In the genomic region with DNA sequence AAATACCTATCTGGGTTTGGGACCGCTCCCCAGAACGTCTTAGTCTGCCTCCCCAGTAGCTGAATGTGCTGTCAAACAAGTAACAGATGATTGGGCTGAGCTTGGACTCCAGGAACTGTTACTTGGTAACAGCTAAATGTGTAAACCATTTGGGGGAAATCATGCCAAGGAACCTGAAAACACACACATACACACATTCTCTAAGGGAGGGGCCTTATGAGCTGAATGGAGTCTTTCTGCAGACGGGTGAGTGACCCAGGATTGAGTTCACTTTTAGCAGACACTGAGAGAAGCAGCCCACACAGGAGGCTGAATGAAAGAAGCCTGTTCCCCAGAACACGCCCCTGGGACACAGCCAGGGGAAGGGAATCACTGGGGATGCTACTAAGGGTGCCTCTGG, we compare ENCODE assay signal across 9 cellular contexts. TPM values are rescaled to one million over a fixed set of nuclear protein-coding genes. Genes with fewer than 3 reads are reported as not detected.
DNase-seq lines count a peak whose midpoint lies in the region; ATAC-seq, FAIRE-seq and TF ChIP-seq lines count a peak whose summit lies in the region.
"Had no signal": no experiment of that assay in that cellular context is flagged by ENCODE, and none has a peak within 500 bp of the region (broad histone marks: within the 10 kb centered on the region; RNA-seq: fewer than 3 reads in every experiment).

No MANE protein-coding gene starts in this region.

- H3K9me3 ChIP-seq in AG04450 (ENCODE audit: control insufficient read depth, insufficient read depth, low read length): no peaks in the 10 kb centered on the region; the same call in 1 of the 2 replicates
- no peaks in the 10 kb centered on the region for H3K9me3 ChIP-seq in HepG2 (ENCODE audit: low read length)
- H3K9me3 ChIP-seq in upper lobe of right lung: no peaks in the 10 kb centered on the region

- 42% methylated on average over 4 of the region's 4 CpGs for WGBS in HepG2 (ENCODE audit: low lambda C conversion rate)

- BruUV-seq in HepG2 (replicated peaks; lab: Mats Ljungman, UMichigan): no TSS peak

- TF ChIP-seq POLR2A in HepG2 (IDR thresholded peaks at IDR 0.05; ENCODE audit: insufficient read depth in 1 of 2, low read depth in 2 of 2, low read length in 2 of 2): no peak

- DNase-seq in AG04450 (ENCODE audit: low read depth, low spot score) (no peak), HFF-Myc (ENCODE audit: extremely low read depth, low read depth) (peak; percentile 36), astrocyte of the hippocampus (ENCODE audit: low read depth, low spot score) (peak; percentile 61), HepG2 (ENCODE audit: low spot score) (peak; percentile 37), upper lobe of right lung (no peak), left colon (no peak)
- no peak for DNase-seq in activated CD4-positive, CD25-positive, alpha-beta regulatory T cell treated with anti-CD3 and anti-CD28 coated beads, Interleukin-2, amount 50 U/mL, for 72 hours
- no peak for DNase-seq in stimulated activated naive CD4-positive, alpha-beta T cell (lab: John Stamatoyannopoulos, UW)

- TF ChIP-seq CTCF in AG04450 (IDR thresholded peaks at IDR 0.05; ENCODE audit: low read depth, low read length): no peak
- no peak for TF ChIP-seq CTCF in HFF-Myc (IDR thresholded peaks at IDR 0.05; ENCODE audit: low read depth, low read length, missing control alignments)
- no peak for TF ChIP-seq CTCF in HepG2 (CRISPR knock-in tag; IDR thresholded peaks at IDR 0.05)
- TF ChIP-seq CTCF in upper lobe of right lung (IDR thresholded peaks at IDR 0.05): no peak

- H3K4me1 ChIP-seq in HepG2 (ENCODE audit: insufficient read depth, low read length) (peaks cover 72% of the 10 kb centered on the region), upper lobe of right lung (peaks cover 19% of the 10 kb centered on the region)

- POLR2A ChIA-PET in AG04450 (lab: Yijun Ruan, JAX) (interaction anchor here (0.6 to 2.9 kb wide), 4 partner anchors 10 to 105 kb away, joined by 3 to 23 read pairs (median 6); a partner anchor contains a TSS), HepG2 (lab: Yijun Ruan, JAX) (interaction anchor here (1.0 to 4.3 kb wide), 9 partner anchors 8 to 228 kb away, joined by 3 to 72 read pairs (median 24); a partner anchor contains a TSS)

- TF ChIP-seq EP300 in HepG2 (IDR thresholded peaks at IDR 0.05; ENCODE audit: low read depth in 2 of 2, low read length in 2 of 2): no peak
- TF ChIP-seq EP300 in HepG2 (CRISPR knock-in tag; IDR thresholded peaks at IDR 0.05; ENCODE audit: borderline replicate concordance): no peak

- CTCF ChIA-PET in AG04450 (lab: Charles Lee) (interaction anchor here (0.7 to 1.9 kb wide), 2 partner anchors 116 to 810 kb away, joined by 3 to 5 read pairs; no protein-coding TSS in a partner anchor), HepG2 (lab: Yijun Ruan, JAX; ENCODE audit: low intra/inter-chr PET ratio, low total read pairs) (no interaction called here)

- H3K4me2 ChIP-seq in HepG2 (ENCODE audit: low read depth, low read length): peak overlapping the region; percentile 93

- H3K9ac ChIP-seq in HepG2 (ENCODE audit: insufficient read depth, low read depth, low read length): peak overlapping the region; percentile 91

- TF ChIP-seq RAD21 in HepG2 (CRISPR knock-in tag; IDR thresholded peaks at IDR 0.05): no peak

- in situ Hi-C loops in HepG2 (cut with HindIII; ENCODE audit: extremely low pct_ligation_motif_present, low pct_unique_long_range_greater_than_20kb): no loop called here

- H4K20me1 ChIP-seq in HepG2 (ENCODE audit: insufficient read depth, low read length): peaks cover 45% of the 10 kb centered on the region

- H3K4me3 ChIP-seq in AG04450 (ENCODE audit: low read depth, low read length) (peak overlapping the region; percentile 98), HFF-Myc (replicated peaks; ENCODE audit: low read depth, low read length) (peak overlapping the region; percentile 74), HepG2 (replicated peaks in 1 of 3; ENCODE audit: insufficient read depth in 1 of 3, low read depth in 2 of 3, low read length in 3 of 3) (peak overlapping the region; percentile 96 to 98 (median 97)), upper lobe of right lung (peak overlapping the region; percentile 99)

- no peaks in the 10 kb centered on the region for H3K27me3 ChIP-seq in AG04450 (ENCODE audit: control insufficient read depth, insufficient read depth, low read length)
- H3K27me3 ChIP-seq in HepG2 (ENCODE audit: control insufficient read depth in 1 of 2, insufficient read depth in 2 of 2, low read length in 2 of 2): no peaks in the 10 kb centered on the region; a peak in 1 of 5 replicates
- no peaks in the 10 kb centered on the region for H3K27me3 ChIP-seq in upper lobe of right lung

- H3K27ac ChIP-seq in AG04450 (ENCODE audit: low read depth, low read length) (no peak overlapping the region), HepG2 (ENCODE audit: extremely low read length, insufficient read depth, low read length) (peak overlapping the region; percentile 74), upper lobe of right lung (no peak overlapping the region)

- peak; percentile 79 for FAIRE-seq in HepG2 (lab: Jason Lieb, UNC)

- H3K36me3 ChIP-seq in HepG2 (replicated peaks in 1 of 2; ENCODE audit: control insufficient read depth in 1 of 2, insufficient read depth in 2 of 2, low read length in 2 of 2) (peaks cover 9 to 21% of the 10 kb centered on the region in 2 experiments), upper lobe of right lung (peaks cover 16% of the 10 kb centered on the region)

- no peak overlapping the region for H2AFZ ChIP-seq in HepG2 (ENCODE audit: low read length)

- intact Hi-C loops in HepG2 (cut with micrococcal nuclease; ENCODE audit: unreplicated experiment): loop anchor here (5.0 kb wide), 1 partner anchor 40 kb away; no protein-coding TSS in a partner anchor
- intact Hi-C loops in upper lobe of right lung (cut with DNase I): no loop called here
- intact Hi-C loops in left colon (cut with DNase I, micrococcal nuclease): no loop called here

- ATAC-seq in HepG2 (no peak), upper lobe of right lung (no peak), left colon (no peak)

- peaks cover 63% of the 10 kb centered on the region for H3K79me2 ChIP-seq in HepG2 (ENCODE audit: insufficient read depth, low read length)

RNA-seq across cellular contexts. Expression of a gene that starts 1.6 kb away (rescaled TPM):
- polyA plus RNA-seq in AG04450 (2011; rRNA removed) (161 and 163 TPM in 2 replicates), HepG2 (2011; rRNA removed) (111 and 143 TPM in 2 replicates)
- polyA minus RNA-seq in AG04450 (2011; rRNA and poly(A)+ RNA removed): 273 and 347 TPM in 2 replicates
- total RNA-seq in HepG2 (2016; rRNA removed; fragmentation: Illumina TruSeq; extraction: Trizol) (218 and 277 TPM in 2 replicates), upper lobe of right lung (112 TPM), left colon (100 to 1,000 TPM in 1 of 2 donors, 10 to 100 TPM in 1; 88.2 to 125 TPM)
- 24.5 and 29.0 TPM in 2 replicates for total RNA-seq in HepG2 (2016; cell fraction: cytosol; rRNA removed; fragmentation: Illumina TruSeq; extraction: Trizol; ENCODE audit: low read depth)
- 218 and 232 TPM in 2 replicates for total RNA-seq in HepG2 (2016; cell fraction: insoluble cytoplasmic fraction; rRNA removed; fragmentation: Illumina TruSeq; extraction: Trizol)
- 75.9 and 85.9 TPM in 2 replicates for total RNA-seq in HepG2 (2016; cell fraction: membrane; rRNA removed; fragmentation: Illumina TruSeq; extraction: Trizol)
- total RNA-seq in HepG2 (2016; cell fraction: nucleus; rRNA removed; fragmentation: Illumina TruSeq; extraction: Trizol): 147 and 157 TPM in 2 replicates
- polyA plus RNA-seq in HepG2 (2011; cell fraction: cytosol; rRNA removed): 98.4 and 118 TPM in 2 replicates
- 94.3 and 115 TPM in 2 replicates for polyA plus RNA-seq in HepG2 (2011; cell fraction: nucleus; rRNA removed)
- polyA plus RNA-seq in HepG2 (2012): 93.3 and 115 TPM in 2 replicates
- polyA plus RNA-seq in HepG2 (2016; cell fraction: cytosol; fragmentation: Illumina TruSeq; extraction: Trizol; ENCODE audit: low read depth): 12.6 and 14.2 TPM in 2 replicates
- 183 and 215 TPM in 2 replicates for polyA plus RNA-seq in HepG2 (2016; cell fraction: insoluble cytoplasmic fraction; fragmentation: Illumina TruSeq; extraction: Trizol; ENCODE audit: low read depth)
- polyA plus RNA-seq in HepG2 (2016; cell fraction: membrane; fragmentation: Illumina TruSeq; extraction: Trizol; ENCODE audit: low read depth): 30.1 and 37.0 TPM in 2 replicates
- polyA plus RNA-seq in HepG2 (2016; cell fraction: nucleus; fragmentation: Illumina TruSeq; extraction: Trizol; ENCODE audit: insufficient read depth, low read depth): 178 and 193 TPM in 2 replicates
- polyA minus RNA-seq in HepG2 (2011; rRNA and poly(A)+ RNA removed; ENCODE audit: low replicate concordance): 364 TPM in 2 replicates
- polyA minus RNA-seq in HepG2 (2011; cell fraction: cytosol; rRNA and poly(A)+ RNA removed): 190 and 249 TPM in 2 replicates
- polyA minus RNA-seq in HepG2 (2011; cell fraction: nucleus; rRNA and poly(A)+ RNA removed): 60.3 and 96.6 TPM in 2 replicates

RNA-seq across cellular contexts. Expression of a gene that starts 13.2 kb away (rescaled TPM):
- polyA plus RNA-seq in AG04450 (2011; rRNA removed): 0.47 and 0.56 TPM in 2 replicates
- 0.74 and 2.0 TPM in 2 replicates for polyA minus RNA-seq in AG04450 (2011; rRNA and poly(A)+ RNA removed)
- total RNA-seq in HepG2 (2016; rRNA removed; fragmentation: Illumina TruSeq; extraction: Trizol): 0.53 and 0.60 TPM in 2 replicates
- total RNA-seq in HepG2 (2016; cell fraction: cytosol; rRNA removed; fragmentation: Illumina TruSeq; extraction: Trizol; ENCODE audit: low read depth): 0.18 TPM in 1 of 2 replicates, not detected in the other
- 0.41 and 0.92 TPM in 2 replicates for total RNA-seq in HepG2 (2016; cell fraction: insoluble cytoplasmic fraction; rRNA removed; fragmentation: Illumina TruSeq; extraction: Trizol)
- 0.09 and 0.28 TPM in 2 replicates for total RNA-seq in HepG2 (2016; cell fraction: membrane; rRNA removed; fragmentation: Illumina TruSeq; extraction: Trizol)
- 0.37 and 1.4 TPM in 2 replicates for total RNA-seq in HepG2 (2016; cell fraction: nucleus; rRNA removed; fragmentation: Illumina TruSeq; extraction: Trizol)
- 0.48 and 0.73 TPM in 2 replicates for polyA plus RNA-seq in HepG2 (2011; rRNA removed)
- polyA plus RNA-seq in HepG2 (2011; cell fraction: cytosol; rRNA removed): 0.15 and 0.35 TPM in 2 replicates
- 0.88 and 1.5 TPM in 2 replicates for polyA plus RNA-seq in HepG2 (2011; cell fraction: nucleus; rRNA removed)
- polyA plus RNA-seq in HepG2 (2012): 0.57 and 0.59 TPM in 2 replicates
- 0.10 TPM in 1 of 2 replicates, not detected in the other for polyA plus RNA-seq in HepG2 (2016; cell fraction: cytosol; fragmentation: Illumina TruSeq; extraction: Trizol; ENCODE audit: low read depth)
- 0.72 and 1.5 TPM in 2 replicates for polyA plus RNA-seq in HepG2 (2016; cell fraction: insoluble cytoplasmic fraction; fragmentation: Illumina TruSeq; extraction: Trizol; ENCODE audit: low read depth)
- 0.08 TPM in 1 of 2 replicates, not detected in the other for polyA plus RNA-seq in HepG2 (2016; cell fraction: membrane; fragmentation: Illumina TruSeq; extraction: Trizol; ENCODE audit: low read depth)
- 0.74 and 1.3 TPM in 2 replicates for polyA plus RNA-seq in HepG2 (2016; cell fraction: nucleus; fragmentation: Illumina TruSeq; extraction: Trizol; ENCODE audit: insufficient read depth, low read depth)
- 0.48 TPM in 1 of 2 replicates, not detected in the other for polyA minus RNA-seq in HepG2 (2011; rRNA and poly(A)+ RNA removed; ENCODE audit: low replicate concordance)
- polyA minus RNA-seq in HepG2 (2011; cell fraction: cytosol; rRNA and poly(A)+ RNA removed): not detected in 2 replicates
- 1.3 and 4.0 TPM in 2 replicates for polyA minus RNA-seq in HepG2 (2011; cell fraction: nucleus; rRNA and poly(A)+ RNA removed)
- 1.0 TPM for total RNA-seq in upper lobe of right lung
- total RNA-seq in left colon: under 1 TPM; 0.12 to 0.20 TPM
- total RNA-seq: mononuclear cell had no signal

RNA-seq across cellular contexts. Expression of a gene that starts 49.4 kb away (rescaled TPM):
- polyA plus RNA-seq in AG04450 (2011; rRNA removed) (53.0 and 85.7 TPM in 2 replicates), HepG2 (2011; rRNA removed) (97.2 and 105 TPM in 2 replicates)
- polyA minus RNA-seq in AG04450 (2011; rRNA and poly(A)+ RNA removed): 126 and 219 TPM in 2 replicates
- total RNA-seq in HepG2 (2016; rRNA removed; fragmentation: Illumina TruSeq; extraction: Trizol) (161 and 170 TPM in 2 replicates), upper lobe of right lung (51.1 TPM), left colon (10 to 100 TPM; 45.6 to 53.6 TPM)
- total RNA-seq in HepG2 (2016; cell fraction: cytosol; rRNA removed; fragmentation: Illumina TruSeq; extraction: Trizol; ENCODE audit: low read depth): 13.1 and 14.4 TPM in 2 replicates
- total RNA-seq in HepG2 (2016; cell fraction: insoluble cytoplasmic fraction; rRNA removed; fragmentation: Illumina TruSeq; extraction: Trizol): 142 and 170 TPM in 2 replicates
- 61.3 and 66.7 TPM in 2 replicates for total RNA-seq in HepG2 (2016; cell fraction: membrane; rRNA removed; fragmentation: Illumina TruSeq; extraction: Trizol)
- 95.4 and 98.2 TPM in 2 replicates for total RNA-seq in HepG2 (2016; cell fraction: nucleus; rRNA removed; fragmentation: Illumina TruSeq; extraction: Trizol)
- 67.5 and 85.5 TPM in 2 replicates for polyA plus RNA-seq in HepG2 (2011; cell fraction: cytosol; rRNA removed)
- polyA plus RNA-seq in HepG2 (2011; cell fraction: nucleus; rRNA removed): 104 and 124 TPM in 2 replicates
- polyA plus RNA-seq in HepG2 (2012): 42.6 and 44.3 TPM in 2 replicates
- polyA plus RNA-seq in HepG2 (2016; cell fraction: cytosol; fragmentation: Illumina TruSeq; extraction: Trizol; ENCODE audit: low read depth): 18.7 and 20.0 TPM in 2 replicates
- polyA plus RNA-seq in HepG2 (2016; cell fraction: insoluble cytoplasmic fraction; fragmentation: Illumina TruSeq; extraction: Trizol; ENCODE audit: low read depth): 172 and 192 TPM in 2 replicates
- polyA plus RNA-seq in HepG2 (2016; cell fraction: membrane; fragmentation: Illumina TruSeq; extraction: Trizol; ENCODE audit: low read depth): 49.0 TPM in 2 replicates
- polyA plus RNA-seq in HepG2 (2016; cell fraction: nucleus; fragmentation: Illumina TruSeq; extraction: Trizol; ENCODE audit: insufficient read depth, low read depth): 178 and 180 TPM in 2 replicates
- 256 and 859 TPM in 2 replicates for polyA minus RNA-seq in HepG2 (2011; rRNA and poly(A)+ RNA removed; ENCODE audit: low replicate concordance)
- polyA minus RNA-seq in HepG2 (2011; cell fraction: cytosol; rRNA and poly(A)+ RNA removed): 126 and 130 TPM in 2 replicates
- polyA minus RNA-seq in HepG2 (2011; cell fraction: nucleus; rRNA and poly(A)+ RNA removed): 93.4 and 142 TPM in 2 replicates

RNA-seq across cellular contexts. Expression of a gene that starts 52.0 kb away (rescaled TPM):
- polyA plus RNA-seq in AG04450 (2011; rRNA removed): 7.6 and 9.3 TPM in 2 replicates
- 28.0 and 39.1 TPM in 2 replicates for polyA minus RNA-seq in AG04450 (2011; rRNA and poly(A)+ RNA removed)
- total RNA-seq in HepG2 (2016; rRNA removed; fragmentation: Illumina TruSeq; extraction: Trizol): 27.5 and 37.1 TPM in 2 replicates
- 2.5 and 3.0 TPM in 2 replicates for total RNA-seq in HepG2 (2016; cell fraction: cytosol; rRNA removed; fragmentation: Illumina TruSeq; extraction: Trizol; ENCODE audit: low read depth)
- total RNA-seq in HepG2 (2016; cell fraction: insoluble cytoplasmic fraction; rRNA removed; fragmentation: Illumina TruSeq; extraction: Trizol): 25.7 and 35.1 TPM in 2 replicates
- 6.3 and 7.6 TPM in 2 replicates for total RNA-seq in HepG2 (2016; cell fraction: membrane; rRNA removed; fragmentation: Illumina TruSeq; extraction: Trizol)
- total RNA-seq in HepG2 (2016; cell fraction: nucleus; rRNA removed; fragmentation: Illumina TruSeq; extraction: Trizol): 18.3 and 20.0 TPM in 2 replicates
- 7.4 and 7.7 TPM in 2 replicates for polyA plus RNA-seq in HepG2 (2011; rRNA removed)
- polyA plus RNA-seq in HepG2 (2011; cell fraction: cytosol; rRNA removed): 4.0 and 5.2 TPM in 2 replicates
- polyA plus RNA-seq in HepG2 (2011; cell fraction: nucleus; rRNA removed): 5.7 and 5.8 TPM in 2 replicates
- polyA plus RNA-seq in HepG2 (2012): 1.4 and 1.9 TPM in 2 replicates
- 0.03 and 0.08 TPM in 2 replicates for polyA plus RNA-seq in HepG2 (2016; cell fraction: cytosol; fragmentation: Illumina TruSeq; extraction: Trizol; ENCODE audit: low read depth)
- 2.2 and 2.6 TPM in 2 replicates for polyA plus RNA-seq in HepG2 (2016; cell fraction: insoluble cytoplasmic fraction; fragmentation: Illumina TruSeq; extraction: Trizol; ENCODE audit: low read depth)
- polyA plus RNA-seq in HepG2 (2016; cell fraction: membrane; fragmentation: Illumina TruSeq; extraction: Trizol; ENCODE audit: low read depth): 0.37 and 0.49 TPM in 2 replicates
- polyA plus RNA-seq in HepG2 (2016; cell fraction: nucleus; fragmentation: Illumina TruSeq; extraction: Trizol; ENCODE audit: insufficient read depth, low read depth): 5.5 and 6.3 TPM in 2 replicates
- polyA minus RNA-seq in HepG2 (2011; rRNA and poly(A)+ RNA removed; ENCODE audit: low replicate concordance): 26.1 and 45.0 TPM in 2 replicates
- polyA minus RNA-seq in HepG2 (2011; cell fraction: cytosol; rRNA and poly(A)+ RNA removed): 22.9 and 26.0 TPM in 2 replicates
- 10.8 and 17.8 TPM in 2 replicates for polyA minus RNA-seq in HepG2 (2011; cell fraction: nucleus; rRNA and poly(A)+ RNA removed)
- 12.6 TPM for total RNA-seq in upper lobe of right lung
- 1 to 10 TPM; 6.5 to 8.9 TPM for total RNA-seq in left colon

Comparison
In these comparisons a context has a peak if more than half of its experiments do, and no peak if none do; other contexts are left out.
1. DNase-seq: peak in HFF-Myc (single experiment), astrocyte of the hippocampus (single experiment) and HepG2 (single experiment); none in AG04450 (single experiment), upper lobe of right lung (single experiment), activated CD4-positive, CD25-positive, alpha-beta regulatory T cell treated with anti-CD3 and anti-CD28 coated beads, Interleukin-2, amount 50 U/mL, for 72 hours (single experiment), left colon (0 of 2) and stimulated activated naive CD4-positive, alpha-beta T cell (0 of 6).
2. Peak in every context shown above with its lines, with median percentiles within 50 percentile points of each other: H3K4me3 ChIP-seq.